ENCODE assay signal across 9 cellular contexts in the genomic region with DNA sequence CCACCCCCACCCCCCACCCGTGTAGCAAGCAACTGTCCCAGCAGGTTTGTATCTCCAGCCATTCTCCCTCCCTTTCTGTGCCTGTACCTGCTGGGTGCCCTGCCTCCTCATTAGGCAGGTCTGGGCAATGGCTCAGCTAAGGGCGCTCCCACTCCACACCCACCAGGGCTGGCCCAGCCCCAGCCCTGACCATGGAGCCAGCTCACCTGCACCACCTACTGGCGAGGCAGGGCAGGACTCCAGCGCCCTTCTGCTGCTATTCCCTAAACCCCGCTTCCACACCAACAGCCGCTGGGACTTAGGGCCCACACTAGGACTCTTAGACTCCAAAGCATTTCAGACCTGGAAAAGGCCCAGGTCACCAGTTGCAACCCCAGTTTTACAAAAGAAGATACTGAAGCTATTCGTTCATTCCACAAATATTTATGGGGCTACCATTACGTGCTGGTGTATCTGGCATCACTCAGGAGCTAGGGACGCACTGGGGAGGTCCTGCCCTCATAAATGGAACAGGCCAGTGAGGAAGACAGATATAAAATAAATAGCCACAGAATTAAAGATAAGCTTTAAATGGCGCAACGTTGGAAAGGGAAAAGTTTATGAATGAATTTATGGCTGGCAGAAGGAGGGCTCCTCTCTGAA. TPM values are rescaled to one million over a fixed set of nuclear protein-coding genes. Genes with fewer than 3 reads are reported as not detected.
DNase-seq lines count a peak whose midpoint lies in the region; ATAC-seq and TF ChIP-seq lines count a peak whose summit lies in the region.
"Had no signal": no experiment of that assay in that cellular context is flagged by ENCODE, and none has a peak within 500 bp of the region (broad histone marks: within the 10 kb centered on the region; RNA-seq: fewer than 3 reads in every experiment).

No MANE protein-coding gene starts in this region.

- H3K27ac ChIP-seq in colonic mucosa = no peak overlapping the region

- H3K9ac ChIP-seq in Loucy (ENCODE audit: low read depth, low read length, poor library complexity, severe bottlenecking) (no peak overlapping the region), colonic mucosa (ENCODE audit: low read depth in 2 of 2, low read length in 2 of 2) (no peak overlapping the region)

- ATAC-seq in GM21737 (IDR thresholded peaks at IDR 0.05; ENCODE audit: unreplicated experiment) = no peak
- ATAC-seq in GM21381 (IDR thresholded peaks at IDR 0.05; ENCODE audit: unreplicated experiment) = no peak
- ATAC-seq in HG02678 (IDR thresholded peaks at IDR 0.05; ENCODE audit: unreplicated experiment) = no peak

- no peaks in the 10 kb centered on the region for H4K20me1 ChIP-seq in Loucy (ENCODE audit: insufficient read depth, low read length, poor library complexity, severe bottlenecking)

- H3K4me3 ChIP-seq in Loucy (ENCODE audit: low read length, poor library complexity, severe bottlenecking) (no peak overlapping the region), colonic mucosa (no peak overlapping the region)

- no peaks in the 10 kb centered on the region for H3K79me2 ChIP-seq in Loucy (ENCODE audit: insufficient read depth, low read length)

- H3F3A ChIP-seq in Loucy (ENCODE audit: low read depth) = no peaks in the 10 kb centered on the region

- H2AFZ ChIP-seq in Loucy (ENCODE audit: low read length) = no peak overlapping the region

- DNase-seq in NCI-H82 (lab: John Stamatoyannopoulos, UW) (peak; percentile 76), NCI-H82 treated with DMSO at 0.1 percent for 48 hours (lab: John Stamatoyannopoulos, UW; ENCODE audit: unreplicated experiment) (no peak), colonic mucosa (peak; percentile 29)
- DNase-seq in stimulated activated CD4-positive, alpha-beta T cell treated with anti-CD3 and anti-CD28 coated beads, Interleukin-12 subunit alpha, Interleukin-12 subunit beta, amount 100 ng/mL, for 48 hours (ENCODE audit: low read depth in 2 of 3, low spot score in 1 of 3) = peak in 2 of 3 donors; percentile 6 to 14
- DNase-seq: GF-D8 had no signal

- no peaks in the 10 kb centered on the region for H3K36me3 ChIP-seq in Loucy (ENCODE audit: insufficient read depth, low read length)
- no peaks in the 10 kb centered on the region for H3K36me3 ChIP-seq in colonic mucosa

- H3K4me1 ChIP-seq in Loucy (ENCODE audit: insufficient read depth, low read length, poor library complexity, severe bottlenecking) (peaks cover 34% of the 10 kb centered on the region), colonic mucosa (no peaks in the 10 kb centered on the region)

- intact Hi-C loops in colonic mucosa (cut with DNase I) = no loop called here

- H3K9me2 ChIP-seq in Loucy (replicated peaks; ENCODE audit: low read depth, low read length) = no peaks in the 10 kb centered on the region

- no peaks in the 10 kb centered on the region for H3K27me3 ChIP-seq in Loucy (ENCODE audit: insufficient read depth, low read length, poor library complexity, severe bottlenecking)
- no peaks in the 10 kb centered on the region for H3K27me3 ChIP-seq in colonic mucosa

- H3K9me3 ChIP-seq in Loucy (ENCODE audit: insufficient read depth, low read depth, low read length) = no peaks in the 10 kb centered on the region
- H3K9me3 ChIP-seq in colonic mucosa = no peaks in the 10 kb centered on the region

- H3K4me2 ChIP-seq in Loucy (ENCODE audit: low read depth, low read length, poor library complexity, severe bottlenecking) = no peak overlapping the region

- TF ChIP-seq CTCF in Loucy (conservative IDR thresholded peaks at IDR 0.05; ENCODE audit: low read length) (peak; percentile 70), colonic mucosa (IDR thresholded peaks at IDR 0.05) (peak; percentile 34)

RNA-seq across cellular contexts. Expression of gene PGLYRP3, which starts 24.0 kb away (rescaled TPM):
- total RNA-seq in colonic mucosa = not detected

RNA-seq across cellular contexts. Expression of gene LORICRIN, which starts 29.3 kb away (rescaled TPM):
- not detected for total RNA-seq in colonic mucosa

RNA-seq across cellular contexts. Expression of gene PGLYRP4, which starts 59.9 kb away (rescaled TPM):
- not detected for total RNA-seq in colonic mucosa
